In the genomic region with DNA sequence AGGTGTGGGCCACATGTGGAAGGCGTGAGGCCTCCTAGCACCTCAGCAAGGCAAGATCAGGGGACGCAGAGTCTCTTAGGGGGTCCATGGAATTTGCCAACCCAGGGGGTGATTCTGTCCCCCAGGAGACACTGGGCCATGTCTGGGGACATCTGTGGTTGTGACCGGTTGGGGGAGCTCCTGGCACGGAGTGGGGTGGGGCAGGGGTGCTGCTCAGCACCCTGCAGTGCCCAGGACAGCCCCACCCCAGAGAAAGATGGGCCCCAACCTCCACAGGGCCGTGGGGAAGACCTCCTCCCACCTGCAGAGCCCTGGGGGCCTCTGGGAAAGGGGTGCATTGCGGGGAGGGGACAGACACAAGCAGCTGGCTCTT, we compare ENCODE assay signal across 8 cellular contexts. TPM values are rescaled to one million over a fixed set of nuclear protein-coding genes. Genes with fewer than 3 reads are reported as not detected.
DNase-seq lines count a peak whose midpoint lies in the region; ATAC-seq, FAIRE-seq and TF ChIP-seq lines count a peak whose summit lies in the region.

No MANE protein-coding gene starts in this region.

- no peaks in the 10 kb centered on the region for H3K9me1 ChIP-seq in endothelial cell of umbilical vein (replicated peaks; ENCODE audit: control insufficient read depth, extremely low read depth, insufficient read depth, low read length)

- H3K4me2 ChIP-seq in endothelial cell of umbilical vein (ENCODE audit: insufficient read depth, low read length) (no peak overlapping the region), neural progenitor cell (no peak overlapping the region)

- intact Hi-C loops in Calu3 (cut with micrococcal nuclease; ENCODE audit: unreplicated experiment) (no loop called here), endothelial cell of umbilical vein (cut with micrococcal nuclease) (loop anchor here (1.0 kb wide), 1 partner anchor 15 kb away; no protein-coding TSS in a partner anchor)

- H4K20me1 ChIP-seq in endothelial cell of umbilical vein (replicated peaks; ENCODE audit: control insufficient read depth, extremely low read depth, insufficient read depth, low read length): no peaks in the 10 kb centered on the region
- peaks cover 63% of the 10 kb centered on the region for H4K20me1 ChIP-seq in neural progenitor cell (ENCODE audit: low read depth)

- H3K36me3 Mint-ChIP-seq in Calu3 (ENCODE audit: insufficient read depth, unreplicated experiment) (peaks cover 66% of the 10 kb centered on the region), neural progenitor cell (no peaks in the 10 kb centered on the region)

- H3F3A ChIP-seq in neural progenitor cell (ENCODE audit: low read depth): peaks cover 27% of the 10 kb centered on the region

- H3K36me3 ChIP-seq in Peyer's patch (peaks cover 0 to 40% (median 0%) of the 10 kb centered on the region in 3 donors), endothelial cell of umbilical vein (ENCODE audit: control insufficient read depth in 2 of 2, extremely low read depth in 1 of 2, insufficient read depth in 2 of 2, low read length in 2 of 2) (peaks cover 4 to 26% of the 10 kb centered on the region in 2 experiments), skeletal muscle tissue (ENCODE audit: control insufficient read depth in 3 of 3, insufficient read depth in 3 of 3, low read length in 3 of 3) (peaks cover 21 to 44% (median 24%) of the 10 kb centered on the region in 3 donors), neural progenitor cell (no peaks in the 10 kb centered on the region)

- no peak for DNase-seq in Calu3
- no peak for DNase-seq in Peyer's patch
- no peak for DNase-seq in endothelial cell of umbilical vein (ENCODE audit: low read depth, low spot score)
- no peak for DNase-seq in EL
- no peak for DNase-seq in neural progenitor cell (ENCODE audit: low spot score)
- no peak for DNase-seq in A172 (ENCODE audit: low spot score)

- no peaks in the 10 kb centered on the region for H3K9me3 Mint-ChIP-seq in Calu3 (ENCODE audit: low read depth, unreplicated experiment)
- no peaks in the 10 kb centered on the region for H3K9me3 Mint-ChIP-seq in neural progenitor cell

- ATAC-seq in GM18909 (IDR thresholded peaks at IDR 0.05; ENCODE audit: poor library complexity, unreplicated experiment): no peak

- no TSS peak for BruUV-seq in Calu3 (replicated peaks; lab: Mats Ljungman, UMichigan)
- BruUV-seq in endothelial cell of umbilical vein (replicated peaks; lab: Mats Ljungman, UMichigan): no TSS peak

- H3K27me3 Mint-ChIP-seq in Calu3 (ENCODE audit: unreplicated experiment) (no peaks in the 10 kb centered on the region), neural progenitor cell (ENCODE audit: insufficient read depth, low read depth) (peaks cover 3% of the 10 kb centered on the region)

- no peak for FAIRE-seq in endothelial cell of umbilical vein (lab: Jason Lieb, UNC)

- peak overlapping the region; percentile 98 to 99 (median 99) for H3K27ac ChIP-seq in Peyer's patch
- peak overlapping the region; percentile 63 for H3K27ac ChIP-seq in endothelial cell of umbilical vein (ENCODE audit: insufficient read depth, low read depth, low read length)
- peak overlapping the region; percentile 96 for H3K27ac ChIP-seq in skeletal muscle tissue (ENCODE audit: low read depth, low read length)
- H3K27ac ChIP-seq in neural progenitor cell: no peak overlapping the region

- H3K27me3 ChIP-seq in Peyer's patch (no peaks in the 10 kb centered on the region), endothelial cell of umbilical vein (ENCODE audit: control insufficient read depth in 2 of 2, insufficient read depth in 2 of 2, low read length in 2 of 2) (no peaks in the 10 kb centered on the region), skeletal muscle tissue (ENCODE audit: control insufficient read depth in 3 of 3, insufficient read depth in 3 of 3, low read length in 3 of 3) (no peaks in the 10 kb centered on the region), neural progenitor cell (no peaks in the 10 kb centered on the region)

- H2AFZ ChIP-seq in endothelial cell of umbilical vein (ENCODE audit: low read depth, low read length) (no peak overlapping the region), neural progenitor cell (replicated peaks) (no peak overlapping the region)

- H3K79me2 ChIP-seq in endothelial cell of umbilical vein (ENCODE audit: control insufficient read depth, insufficient read depth, low read length) (peaks cover 49% of the 10 kb centered on the region), neural progenitor cell (ENCODE audit: low read depth) (peaks cover 43% of the 10 kb centered on the region)

- no peak for TF ChIP-seq POLR2A in Peyer's patch (IDR thresholded peaks at IDR 0.05)
- TF ChIP-seq POLR2A in endothelial cell of umbilical vein (IDR thresholded peaks at IDR 0.05; ENCODE audit: low read depth, low read length): no peak

- H3K4me1 Mint-ChIP-seq in Calu3 (ENCODE audit: low read depth, unreplicated experiment) (no peaks in the 10 kb centered on the region), neural progenitor cell (peaks cover 20% of the 10 kb centered on the region)

- H3K9me3 ChIP-seq in Peyer's patch (no peaks in the 10 kb centered on the region), endothelial cell of umbilical vein (replicated peaks; ENCODE audit: control insufficient read depth, insufficient read depth, low read length) (no peaks in the 10 kb centered on the region), skeletal muscle tissue (ENCODE audit: control insufficient read depth in 3 of 3, low read length in 3 of 3) (no peaks in the 10 kb centered on the region), neural progenitor cell (ENCODE audit: low read depth) (no peaks in the 10 kb centered on the region)

- H3K4me3 ChIP-seq in Peyer's patch (peak overlapping the region in 2 of 4 donors; percentile 13 to 85), endothelial cell of umbilical vein (replicated peaks in 1 of 3; ENCODE audit: insufficient read depth in 1 of 3, low read depth in 1 of 3, low read length in 3 of 3) (no peak overlapping the region), skeletal muscle tissue (ENCODE audit: low read length in 3 of 3) (peak overlapping the region in 2 of 3 donors; percentile 52 to 90), neural progenitor cell (no peak overlapping the region)

- H3K4me1 ChIP-seq in Peyer's patch (peaks cover 6 to 80% (median 69%) of the 10 kb centered on the region in 4 donors), endothelial cell of umbilical vein (ENCODE audit: control insufficient read depth, extremely low read depth, insufficient read depth, low read length) (peaks cover 39% of the 10 kb centered on the region), skeletal muscle tissue (ENCODE audit: control insufficient read depth in 3 of 3, insufficient read depth in 3 of 3, low read length in 3 of 3) (peaks cover 84 to 88% (median 86%) of the 10 kb centered on the region in 3 donors), neural progenitor cell (peaks cover 6% of the 10 kb centered on the region)

- no peak overlapping the region for H3K9ac ChIP-seq in endothelial cell of umbilical vein (replicated peaks; ENCODE audit: extremely low read depth, insufficient read depth, low read length)
- peak overlapping the region; percentile 57 to 99 (median 93) for H3K9ac ChIP-seq in skeletal muscle tissue (ENCODE audit: low read depth in 1 of 3, low read length in 3 of 3)
- H3K9ac ChIP-seq in neural progenitor cell: no peak overlapping the region

- H3K4me3 Mint-ChIP-seq in Calu3 (ENCODE audit: low read depth, unreplicated experiment): peak overlapping the region; percentile 74
- no peak overlapping the region for H3K4me3 Mint-ChIP-seq in neural progenitor cell

- POLR2A ChIA-PET in endothelial cell of umbilical vein (lab: Charles Lee): no interaction called here

- H3K27ac Mint-ChIP-seq in Calu3 (ENCODE audit: unreplicated experiment) (no peak overlapping the region), neural progenitor cell (no peak overlapping the region)

- CTCF ChIA-PET in Calu3 (lab: Charles Lee): no interaction called here
- CTCF ChIA-PET in endothelial cell of umbilical vein (lab: Charles Lee): interaction anchor here (1.1 to 1.4 kb wide), 2 partner anchors 12 to 23 kb away, joined by 3 to 4 read pairs; no protein-coding TSS in a partner anchor

- dilution Hi-C loops in endothelial cell of umbilical vein (cut with MboI; ENCODE audit: extremely low pct_ligation_motif_present, low sequenced_read_pairs): no loop called here

- TF ChIP-seq CTCF in Calu3 (IDR thresholded peaks at IDR 0.05; ENCODE audit: unreplicated experiment): no peak
- TF ChIP-seq CTCF in Peyer's patch (IDR thresholded peaks at IDR 0.05): peak in 1 of 6 experiments; percentile 7
- no peak for TF ChIP-seq CTCF in endothelial cell of umbilical vein (IDR thresholded peaks at IDR 0.05; ENCODE audit: extremely low read depth in 1 of 2, insufficient read depth in 1 of 2, low read depth in 1 of 2, low read length in 2 of 2)
- no peak for TF ChIP-seq CTCF in neural progenitor cell (IDR thresholded peaks at IDR 0.05)

RNA-seq across cellular contexts. Expression of a gene that starts 4.0 kb away (rescaled TPM):
- total RNA-seq in Calu3 (2022) (96.0 and 99.7 TPM in 2 replicates), Peyer's patch (100 to 1,000 TPM; 119 to 253 (median 192) TPM), endothelial cell of umbilical vein (86.1 and 87.5 TPM in 2 replicates), skeletal muscle tissue (32.4 TPM), neural progenitor cell (ENCODE audit: low replicate concordance) (46.0 and 106 TPM in 2 replicates)
- 65.1 and 96.2 TPM in 2 replicates for polyA plus RNA-seq in endothelial cell of umbilical vein
- polyA plus RNA-seq in endothelial cell of umbilical vein (2011; cell fraction: cytosol; rRNA removed): 48.6 and 60.6 TPM in 2 replicates
- 51.3 and 66.9 TPM in 2 replicates for polyA plus RNA-seq in endothelial cell of umbilical vein (2011; cell fraction: nucleus; rRNA removed)
- polyA plus RNA-seq in endothelial cell of umbilical vein (2012): 45.6 and 62.3 TPM in 2 replicates
- 49.2 and 82.5 TPM in 2 replicates for polyA minus RNA-seq in endothelial cell of umbilical vein
- polyA minus RNA-seq in endothelial cell of umbilical vein (2011; cell fraction: cytosol; rRNA and poly(A)+ RNA removed): 111 TPM
- polyA minus RNA-seq in endothelial cell of umbilical vein (2011; cell fraction: nucleus; rRNA and poly(A)+ RNA removed): 19.7 and 28.4 TPM in 2 replicates
- total RNA-seq in A172 (2014; rRNA removed; shearing (Covaris generic)): 40.4 and 53.8 TPM in 2 replicates

RNA-seq across cellular contexts. Expression of a gene that starts 31.5 kb away (rescaled TPM):
- total RNA-seq in Calu3 (2022) (65.3 and 72.3 TPM in 2 replicates), Peyer's patch (100 to 1,000 TPM in 1 of 4 donors, 10 to 100 TPM in 3; 57.8 to 114 (median 76.0) TPM), endothelial cell of umbilical vein (73.1 and 78.2 TPM in 2 replicates), skeletal muscle tissue (28.7 TPM), neural progenitor cell (ENCODE audit: low replicate concordance) (48.8 and 148 TPM in 2 replicates)
- polyA plus RNA-seq in endothelial cell of umbilical vein: 59.2 and 76.1 TPM in 2 replicates
- polyA plus RNA-seq in endothelial cell of umbilical vein (2011; cell fraction: cytosol; rRNA removed): 25.7 and 39.0 TPM in 2 replicates
- polyA plus RNA-seq in endothelial cell of umbilical vein (2011; cell fraction: nucleus; rRNA removed): 28.3 and 30.7 TPM in 2 replicates
- 70.1 and 98.8 TPM in 2 replicates for polyA plus RNA-seq in endothelial cell of umbilical vein (2012)
- polyA minus RNA-seq in endothelial cell of umbilical vein: 30.8 and 35.3 TPM in 2 replicates
- polyA minus RNA-seq in endothelial cell of umbilical vein (2011; cell fraction: cytosol; rRNA and poly(A)+ RNA removed): 32.0 TPM
- polyA minus RNA-seq in endothelial cell of umbilical vein (2011; cell fraction: nucleus; rRNA and poly(A)+ RNA removed): 9.5 and 22.0 TPM in 2 replicates
- 54.7 and 60.4 TPM in 2 replicates for total RNA-seq in A172 (2014; rRNA removed; shearing (Covaris generic))

RNA-seq across cellular contexts. Expression of a gene that starts 49.1 kb away (rescaled TPM):
- total RNA-seq in Calu3 (2022): 13.7 and 15.8 TPM in 2 replicates
- total RNA-seq in Peyer's patch: 10 to 100 TPM; 32.6 to 55.3 (median 35.1) TPM
- total RNA-seq in endothelial cell of umbilical vein: 52.4 and 59.7 TPM in 2 replicates
- 46.5 and 50.7 TPM in 2 replicates for polyA plus RNA-seq in endothelial cell of umbilical vein
- 38.0 and 38.4 TPM in 2 replicates for polyA plus RNA-seq in endothelial cell of umbilical vein (2011; cell fraction: cytosol; rRNA removed)
- 21.1 and 21.3 TPM in 2 replicates for polyA plus RNA-seq in endothelial cell of umbilical vein (2011; cell fraction: nucleus; rRNA removed)
- 25.2 and 26.3 TPM in 2 replicates for polyA plus RNA-seq in endothelial cell of umbilical vein (2012)
- polyA minus RNA-seq in endothelial cell of umbilical vein: 39.4 and 61.6 TPM in 2 replicates
- 12.3 TPM for polyA minus RNA-seq in endothelial cell of umbilical vein (2011; cell fraction: cytosol; rRNA and poly(A)+ RNA removed)
- 14.1 and 17.6 TPM in 2 replicates for polyA minus RNA-seq in endothelial cell of umbilical vein (2011; cell fraction: nucleus; rRNA and poly(A)+ RNA removed)
- total RNA-seq in skeletal muscle tissue: 12.0 TPM
- total RNA-seq in neural progenitor cell (ENCODE audit: low replicate concordance): 6.0 and 15.9 TPM in 2 replicates
- total RNA-seq in A172 (2014; rRNA removed; shearing (Covaris generic)): 17.4 and 21.5 TPM in 2 replicates

RNA-seq across cellular contexts. Expression of a gene that starts 49.7 kb away (rescaled TPM):
- total RNA-seq in Calu3 (2022) (2.7 and 2.8 TPM in 2 replicates), Peyer's patch (1 to 10 TPM; 1.3 to 9.9 (median 3.8) TPM), endothelial cell of umbilical vein (1.1 and 2.0 TPM in 2 replicates), skeletal muscle tissue (2.1 TPM), neural progenitor cell (ENCODE audit: low replicate concordance) (3.7 TPM in 1 of 2 replicates, not detected in the other)
- polyA plus RNA-seq in endothelial cell of umbilical vein: 2.0 and 3.2 TPM in 2 replicates
- 0.52 and 0.78 TPM in 2 replicates for polyA plus RNA-seq in endothelial cell of umbilical vein (2011; cell fraction: cytosol; rRNA removed)
- 14.4 and 15.3 TPM in 2 replicates for polyA plus RNA-seq in endothelial cell of umbilical vein (2011; cell fraction: nucleus; rRNA removed)
- 0.87 and 1.3 TPM in 2 replicates for polyA plus RNA-seq in endothelial cell of umbilical vein (2012)
- polyA minus RNA-seq in endothelial cell of umbilical vein: 1.00 TPM in 1 of 2 replicates, not detected in the other
- not detected for polyA minus RNA-seq in endothelial cell of umbilical vein (2011; cell fraction: cytosol; rRNA and poly(A)+ RNA removed)
- polyA minus RNA-seq in endothelial cell of umbilical vein (2011; cell fraction: nucleus; rRNA and poly(A)+ RNA removed): 1.5 TPM in 2 replicates
- 2.7 and 2.8 TPM in 2 replicates for total RNA-seq in A172 (2014; rRNA removed; shearing (Covaris generic))

Comparison
In these comparisons a context has a peak if more than half of its experiments do, and no peak if none do; other contexts are left out.
1. H3K4me3 ChIP-seq: peak in skeletal muscle tissue (2 of 3); none in endothelial cell of umbilical vein (0 of 3) and neural progenitor cell (single experiment).
2. H3K9ac ChIP-seq: peak in skeletal muscle tissue (3 of 3); none in endothelial cell of umbilical vein (single experiment) and neural progenitor cell (single experiment).